ENCODE assay signal across 1 cellular context in the genomic region with DNA sequence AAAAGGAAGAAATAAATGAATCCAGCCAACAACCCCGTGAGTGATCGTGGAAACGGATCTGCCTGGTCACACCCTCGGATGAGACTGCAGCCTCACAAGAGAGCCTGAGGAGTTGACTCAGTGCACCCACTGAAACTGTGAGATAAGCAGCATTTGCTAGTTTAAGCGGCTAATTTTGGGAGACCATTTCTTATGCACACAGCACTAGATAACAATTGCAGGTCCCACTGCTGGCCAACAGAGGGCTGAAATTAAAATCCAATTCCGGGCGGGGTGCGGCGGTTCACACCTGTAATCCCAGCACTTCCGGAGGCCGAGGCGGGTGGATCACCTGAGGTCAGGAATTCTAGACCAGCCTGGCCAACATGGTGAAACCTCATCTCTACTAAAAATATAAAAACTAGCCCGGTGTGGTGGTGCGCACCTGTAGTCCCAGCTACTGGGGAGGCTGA.
TF ChIP-seq lines count a peak whose summit lies in the region.

No MANE protein-coding gene starts in this region.

TF ChIP-seq in K562, 482 proteins besides CTCF, POLR2A, EP300 and RAD21 (continued from another document and continues in another):
- TF ChIP-seq, protein P1, sequence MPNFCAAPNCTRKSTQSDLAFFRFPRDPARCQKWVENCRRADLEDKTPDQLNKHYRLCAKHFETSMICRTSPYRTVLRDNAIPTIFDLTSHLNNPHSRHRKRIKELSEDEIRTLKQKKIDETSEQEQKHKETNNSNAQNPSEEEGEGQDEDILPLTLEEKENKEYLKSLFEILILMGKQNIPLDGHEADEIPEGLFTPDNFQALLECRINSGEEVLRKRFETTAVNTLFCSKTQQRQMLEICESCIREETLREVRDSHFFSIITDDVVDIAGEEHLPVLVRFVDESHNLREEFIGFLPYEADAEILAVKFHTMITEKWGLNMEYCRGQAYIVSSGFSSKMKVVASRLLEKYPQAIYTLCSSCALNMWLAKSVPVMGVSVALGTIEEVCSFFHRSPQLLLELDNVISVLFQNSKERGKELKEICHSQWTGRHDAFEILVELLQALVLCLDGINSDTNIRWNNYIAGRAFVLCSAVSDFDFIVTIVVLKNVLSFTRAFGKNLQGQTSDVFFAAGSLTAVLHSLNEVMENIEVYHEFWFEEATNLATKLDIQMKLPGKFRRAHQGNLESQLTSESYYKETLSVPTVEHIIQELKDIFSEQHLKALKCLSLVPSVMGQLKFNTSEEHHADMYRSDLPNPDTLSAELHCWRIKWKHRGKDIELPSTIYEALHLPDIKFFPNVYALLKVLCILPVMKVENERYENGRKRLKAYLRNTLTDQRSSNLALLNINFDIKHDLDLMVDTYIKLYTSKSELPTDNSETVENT (CRISPR knock-in tag; IDR thresholded peaks at IDR 0.05), result no peak
- TF ChIP-seq NR1H2 (CRISPR knock-in tag; IDR thresholded peaks at IDR 0.05) (no peak), TGIF2 (CRISPR knock-in tag; IDR thresholded peaks at IDR 0.05) (no peak), NCOA4 (IDR thresholded peaks at IDR 0.05; ENCODE audit: partially characterized antibody) (no peak), ZNF507 (tag; conservative IDR thresholded peaks at IDR 0.05) (no peak), U2AF1 (optimal IDR thresholded peaks at IDR 0.05; ENCODE audit: low read depth, low read length) (no peak), FUS (optimal IDR thresholded peaks at IDR 0.05; ENCODE audit: low read depth, low read length) (no peak), E2F3 (CRISPR knock-in tag; IDR thresholded peaks at IDR 0.05) (no peak), TOE1 (IDR thresholded peaks at IDR 0.05; ENCODE audit: borderline replicate concordance) (no peak), TOE1 (CRISPR knock-in tag; IDR thresholded peaks at IDR 0.05; ENCODE audit: borderline replicate concordance, low read depth) (no peak), NFIX (CRISPR knock-in tag; IDR thresholded peaks at IDR 0.05; ENCODE audit: low read depth) (no peak), ZNF224 (CRISPR knock-in tag; IDR thresholded peaks at IDR 0.05) (no peak), ZNF436 (CRISPR knock-in tag; IDR thresholded peaks at IDR 0.05) (no peak), KLF1 (tag; IDR thresholded peaks at IDR 0.05) (no peak), MYNN (IDR thresholded peaks at IDR 0.05) (no peak), MYNN (CRISPR knock-in tag; IDR thresholded peaks at IDR 0.05) (no peak), HDAC1 (IDR thresholded peaks at IDR 0.05) (peak in 1 of 2 experiments; percentile 78; a peak in 2 of 4 replicates), ZNF134 (CRISPR knock-in tag; conservative IDR thresholded peaks at IDR 0.05) (no peak), GATAD2A (IDR thresholded peaks at IDR 0.05) (peak; percentile 50; the same call in 1 of the 2 replicates), CBX2 (IDR thresholded peaks at IDR 0.05; ENCODE audit: insufficient read depth, low read length, poor library complexity, severe bottlenecking) (no peak), POLR2B (IDR thresholded peaks at IDR 0.05; ENCODE audit: low read depth, partially characterized antibody) (no peak), SRSF1 (IDR thresholded peaks at IDR 0.05; ENCODE audit: low read depth, low read length) (no peak), ZNF311 (CRISPR knock-in tag; IDR thresholded peaks at IDR 0.05) (no peak), MAFG (tag; conservative IDR thresholded peaks at IDR 0.05) (no peak; the same call in 1 of the 2 replicates), GTF2F1 (IDR thresholded peaks at IDR 0.05; ENCODE audit: low read depth, low read length) (no peak), SMAD2 (IDR thresholded peaks at IDR 0.05; ENCODE audit: low read depth, low read length) (no peak), SUPT5H (IDR thresholded peaks at IDR 0.05) (no peak), HIVEP1 (CRISPR knock-in tag; IDR thresholded peaks at IDR 0.05) (no peak), IRF2 (CRISPR knock-in tag; IDR thresholded peaks at IDR 0.05) (no peak), IFI16 (CRISPR knock-in tag; IDR thresholded peaks at IDR 0.05) (no peak)
- TF ChIP-seq, protein P2, sequence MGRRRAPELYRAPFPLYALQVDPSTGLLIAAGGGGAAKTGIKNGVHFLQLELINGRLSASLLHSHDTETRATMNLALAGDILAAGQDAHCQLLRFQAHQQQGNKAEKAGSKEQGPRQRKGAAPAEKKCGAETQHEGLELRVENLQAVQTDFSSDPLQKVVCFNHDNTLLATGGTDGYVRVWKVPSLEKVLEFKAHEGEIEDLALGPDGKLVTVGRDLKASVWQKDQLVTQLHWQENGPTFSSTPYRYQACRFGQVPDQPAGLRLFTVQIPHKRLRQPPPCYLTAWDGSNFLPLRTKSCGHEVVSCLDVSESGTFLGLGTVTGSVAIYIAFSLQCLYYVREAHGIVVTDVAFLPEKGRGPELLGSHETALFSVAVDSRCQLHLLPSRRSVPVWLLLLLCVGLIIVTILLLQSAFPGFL (CRISPR knock-in tag; IDR thresholded peaks at IDR 0.05), result no peak
- TF ChIP-seq, protein P3, sequence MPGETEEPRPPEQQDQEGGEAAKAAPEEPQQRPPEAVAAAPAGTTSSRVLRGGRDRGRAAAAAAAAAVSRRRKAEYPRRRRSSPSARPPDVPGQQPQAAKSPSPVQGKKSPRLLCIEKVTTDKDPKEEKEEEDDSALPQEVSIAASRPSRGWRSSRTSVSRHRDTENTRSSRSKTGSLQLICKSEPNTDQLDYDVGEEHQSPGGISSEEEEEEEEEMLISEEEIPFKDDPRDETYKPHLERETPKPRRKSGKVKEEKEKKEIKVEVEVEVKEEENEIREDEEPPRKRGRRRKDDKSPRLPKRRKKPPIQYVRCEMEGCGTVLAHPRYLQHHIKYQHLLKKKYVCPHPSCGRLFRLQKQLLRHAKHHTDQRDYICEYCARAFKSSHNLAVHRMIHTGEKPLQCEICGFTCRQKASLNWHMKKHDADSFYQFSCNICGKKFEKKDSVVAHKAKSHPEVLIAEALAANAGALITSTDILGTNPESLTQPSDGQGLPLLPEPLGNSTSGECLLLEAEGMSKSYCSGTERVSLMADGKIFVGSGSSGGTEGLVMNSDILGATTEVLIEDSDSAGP (CRISPR knock-in tag; IDR thresholded peaks at IDR 0.05), result no peak
- TF ChIP-seq, protein P4, sequence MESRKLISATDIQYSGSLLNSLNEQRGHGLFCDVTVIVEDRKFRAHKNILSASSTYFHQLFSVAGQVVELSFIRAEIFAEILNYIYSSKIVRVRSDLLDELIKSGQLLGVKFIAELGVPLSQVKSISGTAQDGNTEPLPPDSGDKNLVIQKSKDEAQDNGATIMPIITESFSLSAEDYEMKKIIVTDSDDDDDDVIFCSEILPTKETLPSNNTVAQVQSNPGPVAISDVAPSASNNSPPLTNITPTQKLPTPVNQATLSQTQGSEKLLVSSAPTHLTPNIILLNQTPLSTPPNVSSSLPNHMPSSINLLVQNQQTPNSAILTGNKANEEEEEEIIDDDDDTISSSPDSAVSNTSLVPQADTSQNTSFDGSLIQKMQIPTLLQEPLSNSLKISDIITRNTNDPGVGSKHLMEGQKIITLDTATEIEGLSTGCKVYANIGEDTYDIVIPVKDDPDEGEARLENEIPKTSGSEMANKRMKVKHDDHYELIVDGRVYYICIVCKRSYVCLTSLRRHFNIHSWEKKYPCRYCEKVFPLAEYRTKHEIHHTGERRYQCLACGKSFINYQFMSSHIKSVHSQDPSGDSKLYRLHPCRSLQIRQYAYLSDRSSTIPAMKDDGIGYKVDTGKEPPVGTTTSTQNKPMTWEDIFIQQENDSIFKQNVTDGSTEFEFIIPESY (CRISPR knock-in tag; IDR thresholded peaks at IDR 0.05), result no peak
- TF ChIP-seq, protein P5, sequence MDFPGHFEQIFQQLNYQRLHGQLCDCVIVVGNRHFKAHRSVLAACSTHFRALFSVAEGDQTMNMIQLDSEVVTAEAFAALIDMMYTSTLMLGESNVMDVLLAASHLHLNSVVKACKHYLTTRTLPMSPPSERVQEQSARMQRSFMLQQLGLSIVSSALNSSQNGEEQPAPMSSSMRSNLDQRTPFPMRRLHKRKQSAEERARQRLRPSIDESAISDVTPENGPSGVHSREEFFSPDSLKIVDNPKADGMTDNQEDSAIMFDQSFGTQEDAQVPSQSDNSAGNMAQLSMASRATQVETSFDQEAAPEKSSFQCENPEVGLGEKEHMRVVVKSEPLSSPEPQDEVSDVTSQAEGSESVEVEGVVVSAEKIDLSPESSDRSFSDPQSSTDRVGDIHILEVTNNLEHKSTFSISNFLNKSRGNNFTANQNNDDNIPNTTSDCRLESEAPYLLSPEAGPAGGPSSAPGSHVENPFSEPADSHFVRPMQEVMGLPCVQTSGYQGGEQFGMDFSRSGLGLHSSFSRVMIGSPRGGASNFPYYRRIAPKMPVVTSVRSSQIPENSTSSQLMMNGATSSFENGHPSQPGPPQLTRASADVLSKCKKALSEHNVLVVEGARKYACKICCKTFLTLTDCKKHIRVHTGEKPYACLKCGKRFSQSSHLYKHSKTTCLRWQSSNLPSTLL (IDR thresholded peaks at IDR 0.05), result no peak
- TF ChIP-seq, protein P6, sequence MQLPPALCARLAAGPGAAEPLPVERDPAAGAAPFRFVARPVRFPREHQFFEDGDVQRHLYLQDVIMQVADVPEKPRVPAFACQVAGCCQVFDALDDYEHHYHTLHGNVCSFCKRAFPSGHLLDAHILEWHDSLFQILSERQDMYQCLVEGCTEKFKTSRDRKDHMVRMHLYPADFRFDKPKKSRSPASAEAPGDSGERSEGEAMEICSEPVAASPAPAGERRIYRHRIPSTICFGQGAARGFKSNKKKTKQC (CRISPR knock-in tag; IDR thresholded peaks at IDR 0.05), result no peak
- TF ChIP-seq, protein P7, sequence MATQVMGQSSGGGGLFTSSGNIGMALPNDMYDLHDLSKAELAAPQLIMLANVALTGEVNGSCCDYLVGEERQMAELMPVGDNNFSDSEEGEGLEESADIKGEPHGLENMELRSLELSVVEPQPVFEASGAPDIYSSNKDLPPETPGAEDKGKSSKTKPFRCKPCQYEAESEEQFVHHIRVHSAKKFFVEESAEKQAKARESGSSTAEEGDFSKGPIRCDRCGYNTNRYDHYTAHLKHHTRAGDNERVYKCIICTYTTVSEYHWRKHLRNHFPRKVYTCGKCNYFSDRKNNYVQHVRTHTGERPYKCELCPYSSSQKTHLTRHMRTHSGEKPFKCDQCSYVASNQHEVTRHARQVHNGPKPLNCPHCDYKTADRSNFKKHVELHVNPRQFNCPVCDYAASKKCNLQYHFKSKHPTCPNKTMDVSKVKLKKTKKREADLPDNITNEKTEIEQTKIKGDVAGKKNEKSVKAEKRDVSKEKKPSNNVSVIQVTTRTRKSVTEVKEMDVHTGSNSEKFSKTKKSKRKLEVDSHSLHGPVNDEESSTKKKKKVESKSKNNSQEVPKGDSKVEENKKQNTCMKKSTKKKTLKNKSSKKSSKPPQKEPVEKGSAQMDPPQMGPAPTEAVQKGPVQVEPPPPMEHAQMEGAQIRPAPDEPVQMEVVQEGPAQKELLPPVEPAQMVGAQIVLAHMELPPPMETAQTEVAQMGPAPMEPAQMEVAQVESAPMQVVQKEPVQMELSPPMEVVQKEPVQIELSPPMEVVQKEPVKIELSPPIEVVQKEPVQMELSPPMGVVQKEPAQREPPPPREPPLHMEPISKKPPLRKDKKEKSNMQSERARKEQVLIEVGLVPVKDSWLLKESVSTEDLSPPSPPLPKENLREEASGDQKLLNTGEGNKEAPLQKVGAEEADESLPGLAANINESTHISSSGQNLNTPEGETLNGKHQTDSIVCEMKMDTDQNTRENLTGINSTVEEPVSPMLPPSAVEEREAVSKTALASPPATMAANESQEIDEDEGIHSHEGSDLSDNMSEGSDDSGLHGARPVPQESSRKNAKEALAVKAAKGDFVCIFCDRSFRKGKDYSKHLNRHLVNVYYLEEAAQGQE (CRISPR knock-in tag; IDR thresholded peaks at IDR 0.05; ENCODE audit: low read depth), result no peak
- TF ChIP-seq, protein P8, sequence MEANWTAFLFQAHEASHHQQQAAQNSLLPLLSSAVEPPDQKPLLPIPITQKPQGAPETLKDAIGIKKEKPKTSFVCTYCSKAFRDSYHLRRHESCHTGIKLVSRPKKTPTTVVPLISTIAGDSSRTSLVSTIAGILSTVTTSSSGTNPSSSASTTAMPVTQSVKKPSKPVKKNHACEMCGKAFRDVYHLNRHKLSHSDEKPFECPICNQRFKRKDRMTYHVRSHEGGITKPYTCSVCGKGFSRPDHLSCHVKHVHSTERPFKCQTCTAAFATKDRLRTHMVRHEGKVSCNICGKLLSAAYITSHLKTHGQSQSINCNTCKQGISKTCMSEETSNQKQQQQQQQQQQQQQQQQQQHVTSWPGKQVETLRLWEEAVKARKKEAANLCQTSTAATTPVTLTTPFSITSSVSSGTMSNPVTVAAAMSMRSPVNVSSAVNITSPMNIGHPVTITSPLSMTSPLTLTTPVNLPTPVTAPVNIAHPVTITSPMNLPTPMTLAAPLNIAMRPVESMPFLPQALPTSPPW (CRISPR knock-in tag; IDR thresholded peaks at IDR 0.05), result no peak
- TF ChIP-seq, protein P9, sequence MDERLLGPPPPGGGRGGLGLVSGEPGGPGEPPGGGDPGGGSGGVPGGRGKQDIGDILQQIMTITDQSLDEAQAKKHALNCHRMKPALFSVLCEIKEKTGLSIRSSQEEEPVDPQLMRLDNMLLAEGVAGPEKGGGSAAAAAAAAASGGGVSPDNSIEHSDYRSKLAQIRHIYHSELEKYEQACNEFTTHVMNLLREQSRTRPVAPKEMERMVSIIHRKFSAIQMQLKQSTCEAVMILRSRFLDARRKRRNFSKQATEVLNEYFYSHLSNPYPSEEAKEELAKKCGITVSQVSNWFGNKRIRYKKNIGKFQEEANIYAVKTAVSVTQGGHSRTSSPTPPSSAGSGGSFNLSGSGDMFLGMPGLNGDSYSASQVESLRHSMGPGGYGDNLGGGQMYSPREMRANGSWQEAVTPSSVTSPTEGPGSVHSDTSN (CRISPR knock-in tag; IDR thresholded peaks at IDR 0.05; ENCODE audit: low read depth), result no peak
- TF ChIP-seq, protein P9 (tag; conservative IDR thresholded peaks at IDR 0.05; ENCODE audit: low read depth), result no peak
- TF ChIP-seq, protein P10, sequence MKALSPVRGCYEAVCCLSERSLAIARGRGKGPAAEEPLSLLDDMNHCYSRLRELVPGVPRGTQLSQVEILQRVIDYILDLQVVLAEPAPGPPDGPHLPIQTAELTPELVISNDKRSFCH (CRISPR knock-in tag; IDR thresholded peaks at IDR 0.05), result no peak
- TF ChIP-seq, protein P10 (tag; IDR thresholded peaks at IDR 0.05), result no peak
